In the genomic region with DNA sequence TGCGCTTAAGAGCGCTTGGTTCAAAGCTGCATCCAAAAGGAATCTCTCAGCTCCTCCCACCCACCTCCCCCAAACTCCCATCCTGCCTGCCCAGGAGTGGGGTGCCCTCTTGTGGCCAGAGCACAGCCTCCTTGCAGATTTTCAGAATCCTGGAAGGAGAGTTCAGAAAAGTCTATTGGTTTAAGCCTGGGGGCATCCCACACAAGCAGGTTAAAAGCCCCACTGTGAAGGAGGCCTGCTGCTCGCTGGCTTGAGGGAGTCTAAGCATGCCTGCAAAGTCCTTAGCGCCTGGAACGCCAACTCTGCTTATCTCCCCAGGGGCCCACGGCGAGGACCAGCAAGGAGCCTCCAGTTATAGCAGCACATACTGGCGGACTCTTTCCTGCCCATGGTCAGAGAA, we compare ENCODE assay signal across 8 cellular contexts.
A peak's percentile ranks its signal among the peaks of the same experiment; 100 is the strongest.
DNase-seq lines count a peak whose midpoint lies in the region; ATAC-seq and TF ChIP-seq lines count a peak whose summit lies in the region.

No MANE protein-coding gene starts in this region.

- peak in 1 of 2 donors; percentile 33 for ATAC-seq in gastrocnemius medialis
- ATAC-seq in HG03280 (IDR thresholded peaks at IDR 0.05; ENCODE audit: unreplicated experiment), result no peak
- no peak for ATAC-seq in GM21390 (IDR thresholded peaks at IDR 0.05; ENCODE audit: unreplicated experiment)

- H3K27ac ChIP-seq in gastrocnemius medialis, result no peak overlapping the region

- no peak overlapping the region for H3K27ac Mint-ChIP-seq in activated CD4-positive, alpha-beta T cell treated with anti-CD3 and anti-CD28 coated beads, Interleukin-2, amount 10 ng/mL, durations not matched to agents 24 days and 14 days

- H3K4me3 ChIP-seq in choroid plexus epithelial cell (ENCODE audit: low read depth, low read length) (no peak overlapping the region), gastrocnemius medialis (no peak overlapping the region)

- H3K9me3 Mint-ChIP-seq in activated CD4-positive, alpha-beta T cell treated with anti-CD3 and anti-CD28 coated beads, Interleukin-2, amount 10 ng/mL, durations not matched to agents 24 days and 14 days, result no peaks in the 10 kb centered on the region

- in situ Hi-C loops in gastrocnemius medialis (cut with MboI; ENCODE audit: low sequenced_read_pairs in 4 of 4), result loop anchor here in 1 of 4 donors (10.0 kb wide), 1 partner anchor 457 kb away; no protein-coding TSS in a partner anchor

- H3K9me3 ChIP-seq in gastrocnemius medialis, result no peaks in the 10 kb centered on the region

- H3K36me3 Mint-ChIP-seq in activated CD4-positive, alpha-beta T cell treated with anti-CD3 and anti-CD28 coated beads, Interleukin-2, amount 10 ng/mL, durations not matched to agents 24 days and 14 days (ENCODE audit: low read depth), result no peaks in the 10 kb centered on the region

- no peaks in the 10 kb centered on the region for H3K27me3 Mint-ChIP-seq in activated CD4-positive, alpha-beta T cell treated with anti-CD3 and anti-CD28 coated beads, Interleukin-2, amount 10 ng/mL, durations not matched to agents 24 days and 14 days

- peak; percentile 4 to 5 for DNase-seq in activated CD4-positive, alpha-beta T cell treated with anti-CD3 and anti-CD28 coated beads, Interleukin-2, amount 50 U/mL, for 48 hours
- no peak for DNase-seq in activated CD4-positive, alpha-beta T cell treated with anti-CD3 and anti-CD28 coated beads, Interleukin-2, amount 10 ng/mL, durations not matched to agents 24 days and 14 days
- DNase-seq in NCI-H2029 treated with DMSO at 0.1 percent for 48 hours (lab: John Stamatoyannopoulos, UW) (peak; percentile 4), choroid plexus epithelial cell (ENCODE audit: low read depth) (peak; percentile 1), gastrocnemius medialis (peak in 1 of 2 donors; percentile 15), medulla oblongata (ENCODE audit: extremely low spot score) (no peak)

- TF ChIP-seq POLR2A in gastrocnemius medialis (IDR thresholded peaks at IDR 0.05), result no peak

- no peaks in the 10 kb centered on the region for H3K4me1 Mint-ChIP-seq in activated CD4-positive, alpha-beta T cell treated with anti-CD3 and anti-CD28 coated beads, Interleukin-2, amount 10 ng/mL, durations not matched to agents 24 days and 14 days

- peak; percentile 23 for TF ChIP-seq CTCF in choroid plexus epithelial cell (conservative IDR thresholded peaks at IDR 0.05; ENCODE audit: low read depth, low read length)
- peak in 4 of 5 experiments; percentile 22 to 61 (median 44) for TF ChIP-seq CTCF in gastrocnemius medialis (IDR thresholded peaks at IDR 0.05 in 4 of 5, conservative IDR thresholded peaks at IDR 0.05 in 1 of 5)

- no peaks in the 10 kb centered on the region for H3K27me3 ChIP-seq in gastrocnemius medialis

- no peaks in the 10 kb centered on the region for H3K4me1 ChIP-seq in gastrocnemius medialis

- intact Hi-C loops in activated CD4-positive, alpha-beta T cell treated with anti-CD3 and anti-CD28 coated beads, Interleukin-2, amount 10 ng/mL, durations not matched to agents 24 days and 14 days (cut with micrococcal nuclease), result no loop called here
- intact Hi-C loops in gastrocnemius medialis (cut with DNase I; ENCODE audit: low total_unique reads), result loop anchor here (5.0 to 10.0 kb wide), 3 partner anchors 166 to 434 kb away; a partner anchor contains a TSS

- no peak overlapping the region for H3K4me3 Mint-ChIP-seq in activated CD4-positive, alpha-beta T cell treated with anti-CD3 and anti-CD28 coated beads, Interleukin-2, amount 10 ng/mL, durations not matched to agents 24 days and 14 days

- no peaks in the 10 kb centered on the region for H3K36me3 ChIP-seq in gastrocnemius medialis

Comparison
In these comparisons a context has a peak if more than half of its experiments do, and no peak if none do; other contexts are left out.
1. DNase-seq: peak in activated CD4-positive, alpha-beta T cell treated with anti-CD3 and anti-CD28 coated beads, Interleukin-2, amount 50 U/mL, for 48 hours (2 of 2), NCI-H2029 treated with DMSO at 0.1 percent for 48 hours (single experiment) and choroid plexus epithelial cell (single experiment); none in activated CD4-positive, alpha-beta T cell treated with anti-CD3 and anti-CD28 coated beads, Interleukin-2, amount 10 ng/mL, durations not matched to agents 24 days and 14 days (single experiment) and medulla oblongata (single experiment).